ENCODE assay signal across 20 cellular contexts in the genomic region with DNA sequence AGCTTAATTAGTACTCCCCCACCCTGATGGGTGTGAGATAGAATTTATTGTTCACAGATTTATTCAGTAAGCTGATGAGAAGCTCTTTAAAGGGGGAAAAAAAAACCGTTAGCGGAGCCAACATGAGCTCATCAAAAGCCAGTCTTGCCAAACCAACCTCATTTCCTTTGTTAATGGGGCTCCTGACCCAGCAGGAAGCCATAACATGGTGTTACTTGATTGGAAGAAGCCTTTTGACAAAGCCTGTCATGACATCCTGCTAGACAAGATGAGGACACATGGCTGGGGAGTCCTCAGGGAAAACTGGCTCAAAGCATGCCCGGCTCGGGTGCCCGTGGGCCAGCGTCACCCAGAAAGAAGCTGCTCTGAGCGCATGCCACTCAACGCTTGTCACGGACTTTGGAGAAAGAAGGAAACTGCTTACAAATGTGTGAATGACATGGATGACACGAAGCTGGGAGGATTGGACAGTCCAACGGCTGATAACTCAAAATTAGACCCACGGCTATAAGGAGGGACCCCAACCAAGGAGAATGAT.
A peak's percentile ranks its signal among the peaks of the same experiment; 100 is the strongest.
DNase-seq lines count a peak whose midpoint lies in the region; ATAC-seq, FAIRE-seq and TF ChIP-seq lines count a peak whose summit lies in the region.
"Had no signal": no experiment of that assay in that cellular context is flagged by ENCODE, and none has a peak within 500 bp of the region (broad histone marks: within the 10 kb centered on the region; RNA-seq: fewer than 3 reads in every experiment).

No MANE protein-coding gene starts in this region.

- H3K27me3 Mint-ChIP-seq in astrocyte (ENCODE audit: low read depth, unreplicated experiment): peaks cover 30% of the 10 kb centered on the region
- H3K27me3 Mint-ChIP-seq: activated CD4-positive, alpha-beta T cell treated with anti-CD3 and anti-CD28 coated beads, Interleukin-2, amount 10 ng/mL, durations not matched to agents 24 days and 14 days had no signal

- no peak for FAIRE-seq in astrocyte (lab: Jason Lieb, UNC)
- FAIRE-seq: bronchial epithelial cell, G401.6, GM12892, HepG2 had no signal

- no peak overlapping the region for H3K27ac Mint-ChIP-seq in astrocyte (ENCODE audit: unreplicated experiment)
- H3K27ac Mint-ChIP-seq: activated CD4-positive, alpha-beta T cell treated with anti-CD3 and anti-CD28 coated beads, Interleukin-2, amount 10 ng/mL, durations not matched to agents 24 days and 14 days; activated naive CD8-positive, alpha-beta T cell treated with anti-CD3 and anti-CD28 coated beads, Interleukin-2, amount 10 ng/mL, durations not matched to agents 7 days and 5 days; activated T-helper 2 cell treated with anti-CD3 and anti-CD28 coated beads, Interferon-gamma antibody, Interleukin-2, Interleukin-4, amounts not matched to agents 10 μg/mL and 5 μg/mL and 100 μg/mL, durations not matched to agents 14 hours and 24 hours and 36 hours; T-cell had no signal

- intact Hi-C loops in dorsolateral prefrontal cortex (cut with DNase I): no loop called here

- no peaks in the 10 kb centered on the region for H4K20me1 ChIP-seq in BLaER1 treated with 17β-estradiol and CSF1 and Interleukin-3, amounts not matched to agents 10 nM and 100 nM
- H4K20me1 ChIP-seq in astrocyte (ENCODE audit: insufficient read depth, low read length): no peaks in the 10 kb centered on the region
- H4K20me1 ChIP-seq in osteoblast (ENCODE audit: insufficient read depth, low read length): no peaks in the 10 kb centered on the region

- H3K9ac ChIP-seq in BLaER1 treated with 17β-estradiol and CSF1 and Interleukin-3, amounts not matched to agents 10 nM and 100 nM: peak overlapping the region in 1 of 11 experiments; percentile 33; a peak in 2 of 22 replicates
- no peak overlapping the region for H3K9ac ChIP-seq in astrocyte (ENCODE audit: low read length)

- peaks cover 2% of the 10 kb centered on the region for H3K36me3 Mint-ChIP-seq in astrocyte (ENCODE audit: low read depth, unreplicated experiment)
- H3K36me3 Mint-ChIP-seq: activated naive CD8-positive, alpha-beta T cell treated with anti-CD3 and anti-CD28 coated beads, Interleukin-2, amount 10 ng/mL, durations not matched to agents 7 days and 5 days; T-cell had no signal

- H3K4me1 ChIP-seq in BLaER1 treated with 17β-estradiol and CSF1 and Interleukin-3, amounts not matched to agents 10 nM and 100 nM: peaks cover 30 to 46% (median 32%) of the 10 kb centered on the region in 10 experiments
- H3K4me1 ChIP-seq in astrocyte (ENCODE audit: insufficient read depth, low read length) (peaks cover 17% of the 10 kb centered on the region), osteoblast (ENCODE audit: insufficient read depth, low read length) (no peaks in the 10 kb centered on the region)
- H3K4me1 ChIP-seq: Caco-2, HAP-1 had no signal

- H3K27ac ChIP-seq in BLaER1 treated with 17β-estradiol and CSF1 and Interleukin-3, amounts not matched to agents 10 nM and 100 nM: peak overlapping the region in 7 of 11 experiments; percentile 29 to 75 (median 61); a peak in 13 of 22 replicates
- H3K27ac ChIP-seq in astrocyte (ENCODE audit: low read depth, low read length) (no peak overlapping the region), osteoblast (ENCODE audit: low read depth, low read length) (no peak overlapping the region), dorsolateral prefrontal cortex (no peak overlapping the region)

- peak overlapping the region; percentile 4 to 79 (median 71); a peak in 20 of 22 replicates for H3K4me2 ChIP-seq in BLaER1 treated with 17β-estradiol and CSF1 and Interleukin-3, amounts not matched to agents 10 nM and 100 nM
- H3K4me2 ChIP-seq in astrocyte (ENCODE audit: low read length) (no peak overlapping the region), osteoblast (ENCODE audit: insufficient read depth, low read length) (no peak overlapping the region)

- H2AFZ ChIP-seq in astrocyte (ENCODE audit: low read depth, low read length) (no peak overlapping the region), osteoblast (ENCODE audit: low read length) (no peak overlapping the region)

- no peaks in the 10 kb centered on the region; a peak in 1 of 22 replicates for H3K9me3 ChIP-seq in BLaER1 treated with 17β-estradiol and CSF1 and Interleukin-3, amounts not matched to agents 10 nM and 100 nM (replicated peaks in 1 of 11)
- H3K9me3 ChIP-seq in astrocyte (ENCODE audit: insufficient read depth, low read depth, low read length): no peaks in the 10 kb centered on the region
- no peaks in the 10 kb centered on the region for H3K9me3 ChIP-seq in osteoblast (ENCODE audit: low read depth, low read length)
- H3K9me3 ChIP-seq: Caco-2, HAP-1 had no signal

- H3K79me2 ChIP-seq in astrocyte (ENCODE audit: insufficient read depth, low read length) (no peaks in the 10 kb centered on the region), osteoblast (ENCODE audit: insufficient read depth, low read length) (no peaks in the 10 kb centered on the region)

- no peaks in the 10 kb centered on the region for H3K36me3 ChIP-seq in BLaER1 treated with 17β-estradiol and CSF1 and Interleukin-3, amounts not matched to agents 10 nM and 100 nM
- H3K36me3 ChIP-seq in astrocyte (ENCODE audit: insufficient read depth, low read length): no peaks in the 10 kb centered on the region
- H3K36me3 ChIP-seq in osteoblast (ENCODE audit: insufficient read depth, low read length): no peaks in the 10 kb centered on the region
- H3K36me3 ChIP-seq: HAP-1 had no signal

- H3K9me3 Mint-ChIP-seq in astrocyte (ENCODE audit: unreplicated experiment): peaks cover 7% of the 10 kb centered on the region
- H3K9me3 Mint-ChIP-seq: activated naive CD8-positive, alpha-beta T cell treated with anti-CD3 and anti-CD28 coated beads, Interleukin-2, amount 10 ng/mL, durations not matched to agents 7 days and 5 days; activated T-helper 2 cell treated with anti-CD3 and anti-CD28 coated beads, Interferon-gamma antibody, Interleukin-2, Interleukin-4, amounts not matched to agents 10 μg/mL and 5 μg/mL and 100 μg/mL, durations not matched to agents 14 hours and 24 hours and 36 hours; T-cell had no signal

- H3K4me1 Mint-ChIP-seq in astrocyte (ENCODE audit: low read depth, unreplicated experiment): peaks cover 5% of the 10 kb centered on the region
- H3K4me1 Mint-ChIP-seq: activated CD4-positive, alpha-beta T cell treated with anti-CD3 and anti-CD28 coated beads, Interleukin-2, amount 10 ng/mL, durations not matched to agents 24 days and 14 days; T-cell had no signal

- no peak overlapping the region for H3K4me3 Mint-ChIP-seq in astrocyte (ENCODE audit: unreplicated experiment)
- H3K4me3 Mint-ChIP-seq: activated CD4-positive, alpha-beta T cell treated with anti-CD3 and anti-CD28 coated beads, Interleukin-2, amount 10 ng/mL, durations not matched to agents 24 days and 14 days; activated naive CD8-positive, alpha-beta T cell treated with anti-CD3 and anti-CD28 coated beads, Interleukin-2, amount 10 ng/mL, durations not matched to agents 7 days and 5 days; T-cell had no signal

- no peaks in the 10 kb centered on the region for H3K27me3 ChIP-seq in BLaER1 treated with 17β-estradiol and CSF1 and Interleukin-3, amounts not matched to agents 10 nM and 100 nM
- H3K27me3 ChIP-seq in astrocyte (ENCODE audit: insufficient read depth, low read length): no peaks in the 10 kb centered on the region
- H3K27me3 ChIP-seq in osteoblast (ENCODE audit: insufficient read depth, low read length): peaks cover 12% of the 10 kb centered on the region
- H3K27me3 ChIP-seq in dorsolateral prefrontal cortex: no peaks in the 10 kb centered on the region

- DNase-seq in Jurkat, Clone E6-1 (ENCODE audit: low read depth, low spot score): peak; percentile 73
- peak; percentile 36 for DNase-seq in astrocyte (ENCODE audit: low read depth)
- DNase-seq in lung microvascular endothelial cell (ENCODE audit: low read depth in 2 of 2): peak; percentile 91 to 96
- DNase-seq in osteoblast (ENCODE audit: insufficient read length, low spot score, missing footprints): no peak
- DNase-seq in dorsolateral prefrontal cortex: no peak
- DNase-seq: activated CD4-positive, alpha-beta T cell treated with anti-CD3 and anti-CD28 coated beads, Interleukin-2, amount 10 ng/mL, durations not matched to agents 24 days and 14 days; activated naive CD8-positive, alpha-beta T cell treated with anti-CD3 and anti-CD28 coated beads, Interleukin-2, amount 10 ng/mL, durations not matched to agents 7 days and 5 days; Caco-2; NCI-H2107; SIG-M5; T-cell had no signal

- H3K4me3 ChIP-seq in BLaER1 treated with 17β-estradiol and CSF1 and Interleukin-3, amounts not matched to agents 10 nM and 100 nM: no peak overlapping the region
- H3K4me3 ChIP-seq in Jurkat, Clone E6-1 (ENCODE audit: low read length): no peak overlapping the region
- H3K4me3 ChIP-seq in astrocyte (ENCODE audit: insufficient read depth, low read depth, low read length): no peak overlapping the region
- no peak overlapping the region for H3K4me3 ChIP-seq in osteoblast (ENCODE audit: insufficient read depth, low read length)
- H3K4me3 ChIP-seq in dorsolateral prefrontal cortex: no peak overlapping the region
- H3K4me3 ChIP-seq: HAP-1 had no signal

- no peak for ATAC-seq in HG03354 (IDR thresholded peaks at IDR 0.05; ENCODE audit: poor library complexity, severe bottlenecking, unreplicated experiment)
- ATAC-seq: PC-3, T-cell had no signal

- TF ChIP-seq CTCF in astrocyte (IDR thresholded peaks at IDR 0.05; ENCODE audit: insufficient read depth, low read depth, low read length) (no peak), osteoblast (IDR thresholded peaks at IDR 0.05; ENCODE audit: extremely low read depth, low read depth, low read length) (no peak), dorsolateral prefrontal cortex (IDR thresholded peaks at IDR 0.05 in 54 of 56, conservative IDR thresholded peaks at IDR 0.05 in 2 of 56; ENCODE audit: low read depth in 1 of 56, partially characterized antibody in 56 of 56) (no peak)

Comparison
In these comparisons a context has a peak if more than half of its experiments do, and no peak if none do; other contexts are left out.
1. H3K27ac ChIP-seq: peak in BLaER1 treated with 17β-estradiol and CSF1 and Interleukin-3, amounts not matched to agents 10 nM and 100 nM (7 of 11); none in astrocyte (single experiment), osteoblast (single experiment) and dorsolateral prefrontal cortex (0 of 59).
2. H3K4me2 ChIP-seq: peak in BLaER1 treated with 17β-estradiol and CSF1 and Interleukin-3, amounts not matched to agents 10 nM and 100 nM (11 of 11); none in astrocyte (single experiment) and osteoblast (single experiment).
3. DNase-seq: peak in Jurkat, Clone E6-1 (single experiment), astrocyte (single experiment) and lung microvascular endothelial cell (2 of 2); none in osteoblast (single experiment) and dorsolateral prefrontal cortex (0 of 10).